In genomic region chr3:185655426-185656320, GRCh38 we compare ENCODE assay signal across 14 cellular contexts.
DNase-seq lines count a peak whose midpoint lies in the region; ATAC-seq, FAIRE-seq and TF ChIP-seq lines count a peak whose summit lies in the region.
"Had no signal": no experiment of that assay in that cellular context is flagged by ENCODE, and none has a peak within 500 bp of the region (broad histone marks: within the 10 kb centered on the region; RNA-seq: fewer than 3 reads in every experiment).

No MANE protein-coding gene starts in this region.

- no peaks in the 10 kb centered on the region for H3K9me2 ChIP-seq in GM23248 (ENCODE audit: insufficient read depth)

- in situ Hi-C loops in GM23248 (cut with MboI) (no loop called here), brain microvascular endothelial cell (cut with HindIII; ENCODE audit: low pct_ligation_motif_present, low sequenced_read_pairs) (no loop called here)

- H3F3A ChIP-seq in GM23248 (ENCODE audit: insufficient read depth): peaks cover 54% of the 10 kb centered on the region
- peaks cover 45% of the 10 kb centered on the region for H3F3A ChIP-seq in smooth muscle cell (ENCODE audit: low read depth)

- H3K9me3 ChIP-seq in GM23248 (ENCODE audit: low read depth) (no peaks in the 10 kb centered on the region), kidney (ENCODE audit: control insufficient read depth in 1 of 2, low read length in 2 of 2) (no peaks in the 10 kb centered on the region), smooth muscle cell (replicated peaks; ENCODE audit: low read depth) (no peaks in the 10 kb centered on the region)
- H3K9me3 ChIP-seq: mucosa of descending colon had no signal

- peak overlapping the region; percentile 49 for H3K4me2 ChIP-seq in GM23248 (ENCODE audit: unreplicated experiment)
- no peak overlapping the region for H3K4me2 ChIP-seq in smooth muscle cell

- H3K9ac ChIP-seq in GM23248: peak overlapping the region; percentile 48
- H3K9ac ChIP-seq in kidney (ENCODE audit: low read length in 2 of 2): no peak overlapping the region
- no peak overlapping the region for H3K9ac ChIP-seq in smooth muscle cell (ENCODE audit: low read depth)

- H3K27me3 ChIP-seq in GM23248 (replicated peaks; ENCODE audit: insufficient read depth) (no peaks in the 10 kb centered on the region), brain microvascular endothelial cell (replicated peaks) (no peaks in the 10 kb centered on the region), smooth muscle cell (ENCODE audit: low read depth) (no peaks in the 10 kb centered on the region)

- H3K4me3 ChIP-seq in GM23248 (no peak overlapping the region), brain microvascular endothelial cell (ENCODE audit: low read depth, low read length) (no peak overlapping the region), kidney (ENCODE audit: low read length in 2 of 2) (no peak overlapping the region), smooth muscle cell (no peak overlapping the region)
- H3K4me3 ChIP-seq: mucosa of descending colon had no signal

- no peaks in the 10 kb centered on the region for H4K20me1 ChIP-seq in GM23248 (ENCODE audit: insufficient read depth)
- H4K20me1 ChIP-seq in smooth muscle cell (ENCODE audit: low read depth): peaks cover 63% of the 10 kb centered on the region

- H3K4me1 ChIP-seq in GM23248 (ENCODE audit: insufficient read depth): peaks cover 46% of the 10 kb centered on the region
- H3K4me1 ChIP-seq in kidney (ENCODE audit: control insufficient read depth in 1 of 2, insufficient read depth in 1 of 2, low read depth in 1 of 2, low read length in 2 of 2): peaks cover 0 to 2% of the 10 kb centered on the region in 2 donors
- peaks cover 5% of the 10 kb centered on the region for H3K4me1 ChIP-seq in smooth muscle cell (ENCODE audit: low read depth)

- FAIRE-seq in kidney (lab: Jason Lieb, UNC): no peak
- FAIRE-seq: G401.6 had no signal

- DNase-seq in GM23248 (no peak), brain microvascular endothelial cell (no peak), kidney (no peak), smooth muscle cell (lab: John Stamatoyannopoulos, UW; ENCODE audit: unreplicated experiment) (no peak), cerebellar nuclear complex (lab: John Stamatoyannopoulos, UW) (no peak), GOT3 (lab: John Stamatoyannopoulos, UW) (no peak), SIG-M5 treated with dmso at 0.1 percent for 504 hours (lab: John Stamatoyannopoulos, UW; ENCODE audit: unreplicated experiment) (no peak)
- DNase-seq: activated CD4-positive, alpha-beta T cell treated with anti-CD3 and anti-CD28 coated beads for 36 hours; Calu3; mucosa of descending colon; NCI-H187; NCI-H526 had no signal

- intact Hi-C loops in kidney (cut with DNase I): no loop called here

- WGBS in GM23248 (ENCODE audit: low coverage in 1 of 2, low lambda C conversion rate in 2 of 2, missing lambda C conversion rate in 2 of 2), 2 experiments: 81 to 82% methylated on average over 12 of the region's 12 CpGs
- WGBS in smooth muscle cell (ENCODE audit: low lambda C conversion rate): 94% methylated on average over 12 of the region's 12 CpGs

- no peak for TF ChIP-seq CTCF in brain microvascular endothelial cell (IDR thresholded peaks at IDR 0.05; ENCODE audit: low read depth, low read length, missing control alignments)
- TF ChIP-seq CTCF in kidney (IDR thresholded peaks at IDR 0.05; ENCODE audit: borderline replicate concordance, extremely low read depth, insufficient read depth): no peak
- TF ChIP-seq CTCF in smooth muscle cell (IDR thresholded peaks at IDR 0.05; ENCODE audit: borderline replicate concordance, insufficient read depth, poor library complexity, severe bottlenecking): no peak

- ATAC-seq in GM21528 (IDR thresholded peaks at IDR 0.05; ENCODE audit: low FRiP score, unreplicated experiment): no peak
- ATAC-seq: activated CD4-positive, alpha-beta T cell treated with anti-CD3 and anti-CD28 coated beads for 36 hours; mucosa of descending colon had no signal

- H3K36me3 ChIP-seq in GM23248 (ENCODE audit: low read depth) (peaks cover 38% of the 10 kb centered on the region), brain microvascular endothelial cell (replicated peaks) (peaks cover 56% of the 10 kb centered on the region), kidney (ENCODE audit: control insufficient read depth in 1 of 2, insufficient read depth in 2 of 2, low read length in 2 of 2) (peaks cover 4 to 12% of the 10 kb centered on the region in 2 donors), smooth muscle cell (ENCODE audit: low read depth) (peaks cover 3% of the 10 kb centered on the region)

- H2AFZ ChIP-seq in GM23248 (no peak overlapping the region), smooth muscle cell (ENCODE audit: low read depth) (no peak overlapping the region)

- H3K79me2 ChIP-seq in GM23248 (ENCODE audit: insufficient read depth) (no peaks in the 10 kb centered on the region; the same call in 1 of the 2 replicates), smooth muscle cell (ENCODE audit: low read depth) (peaks cover 5% of the 10 kb centered on the region)

- peak overlapping the region; percentile 98 for H3K27ac ChIP-seq in GM23248
- peak overlapping the region; percentile 92 for H3K27ac ChIP-seq in brain microvascular endothelial cell
- H3K27ac ChIP-seq in kidney (ENCODE audit: low read depth in 2 of 2, low read length in 2 of 2): peak overlapping the region; percentile 11 to 57
- H3K27ac ChIP-seq in smooth muscle cell (ENCODE audit: low read depth): peak overlapping the region; percentile 97

Comparison
In these comparisons a context has a peak if more than half of its experiments do, and no peak if none do; other contexts are left out.
1. H3K27ac ChIP-seq: peak in every context shown above with its lines; median percentile 98 in GM23248; 97 in smooth muscle cell; 92 in brain microvascular endothelial cell; 34 in kidney.